ENCODE assay signal across 26 cellular contexts in genomic region chr20:1875169-1875554, GRCh38. TPM values are rescaled to one million over a fixed set of nuclear protein-coding genes. Genes with fewer than 3 reads are reported as not detected.
"Had no signal": no experiment of that assay in that cellular context is flagged by ENCODE, and none has a peak within 500 bp of the region (broad histone marks: within the 10 kb centered on the region; RNA-seq: fewer than 3 reads in every experiment).

No MANE protein-coding gene starts in this region.

- H3K4me3 ChIP-seq: body of pancreas, colonic mucosa, gastroesophageal sphincter, heart right ventricle, psoas muscle, skin epidermis, suprapubic skin had no signal

- H3K27me3 ChIP-seq: body of pancreas, colonic mucosa, suprapubic skin had no signal

- H3K27ac ChIP-seq: body of pancreas, colonic mucosa, gastroesophageal sphincter, psoas muscle, skin epidermis, suprapubic skin had no signal

- H3K36me3 Mint-ChIP-seq: activated naive CD8-positive, alpha-beta T cell treated with anti-CD3 and anti-CD28 coated beads, Interleukin-2, amount 10 ng/mL, durations not matched to agents 7 days and 5 days; immature natural killer cell had no signal

- H3K36me3 ChIP-seq: colonic mucosa, gastroesophageal sphincter, heart right ventricle, suprapubic skin had no signal

- H3K9me3 ChIP-seq: body of pancreas, colonic mucosa, psoas muscle, suprapubic skin had no signal

- H3K27ac Mint-ChIP-seq: activated CD4-positive, alpha-beta T cell treated with anti-CD3 and anti-CD28 coated beads, Interleukin-2, amount 10 ng/mL, durations not matched to agents 7 days and 5 days; activated CD8-positive, alpha-beta T cell treated with anti-CD3 and anti-CD28 coated beads, Interleukin-2, amount 10 ng/mL, durations not matched to agents 7 days and 5 days; activated naive CD8-positive, alpha-beta T cell treated with anti-CD3 and anti-CD28 coated beads, Interleukin-2, amount 10 ng/mL, durations not matched to agents 7 days and 5 days; activated T-cell treated with anti-CD3 and anti-CD28 coated beads, Interleukin-2, amount 50 U/mL, for 24 hours; activated T-helper 2 cell treated with anti-CD3 and anti-CD28 coated beads, Interferon-gamma antibody, Interleukin-2, Interleukin-4, amounts not matched to agents 10 μg/mL and 5 μg/mL and 100 μg/mL, durations not matched to agents 14 hours and 24 hours and 36 hours; immature natural killer cell; stimulated activated naive CD8-positive, alpha-beta T cell treated with anti-CD3 and anti-CD28 coated beads, Interleukin-15, amount 100 ng/mL, for 72 hours had no signal

- H3K4me1 Mint-ChIP-seq: activated CD4-positive, alpha-beta T cell treated with anti-CD3 and anti-CD28 coated beads, Interleukin-2, amount 10 ng/mL, durations not matched to agents 7 days and 5 days; activated naive CD8-positive, alpha-beta T cell treated with anti-CD3 and anti-CD28 coated beads, Interleukin-2, amount 10 ng/mL, durations not matched to agents 7 days and 5 days; immature natural killer cell; nephron had no signal

- H3K27me3 Mint-ChIP-seq: activated CD4-positive, alpha-beta T cell treated with anti-CD3 and anti-CD28 coated beads, Interleukin-2, amount 10 ng/mL, durations not matched to agents 7 days and 5 days had no signal

- H3K9me3 Mint-ChIP-seq: activated CD4-positive, alpha-beta T cell treated with anti-CD3 and anti-CD28 coated beads, Interleukin-2, amount 10 ng/mL, durations not matched to agents 7 days and 5 days; activated naive CD8-positive, alpha-beta T cell treated with anti-CD3 and anti-CD28 coated beads, Interleukin-2, amount 10 ng/mL, durations not matched to agents 7 days and 5 days; activated T-cell treated with anti-CD3 and anti-CD28 coated beads, Interleukin-2, amount 50 U/mL, for 24 hours; activated T-helper 2 cell treated with anti-CD3 and anti-CD28 coated beads, Interferon-gamma antibody, Interleukin-2, Interleukin-4, amounts not matched to agents 10 μg/mL and 5 μg/mL and 100 μg/mL, durations not matched to agents 14 hours and 24 hours and 36 hours; immature natural killer cell; nephron; stimulated activated naive CD8-positive, alpha-beta T cell treated with anti-CD3 and anti-CD28 coated beads, Interleukin-15, amount 100 ng/mL, for 72 hours had no signal

- H3K4me1 ChIP-seq: body of pancreas, colonic mucosa, gastroesophageal sphincter, psoas muscle, suprapubic skin had no signal

- H3K4me3 Mint-ChIP-seq: activated CD4-positive, alpha-beta T cell treated with anti-CD3 and anti-CD28 coated beads, Interleukin-2, amount 10 ng/mL, durations not matched to agents 7 days and 5 days; activated CD8-positive, alpha-beta T cell treated with anti-CD3 and anti-CD28 coated beads, Interleukin-2, amount 10 ng/mL, durations not matched to agents 7 days and 5 days; activated naive CD8-positive, alpha-beta T cell treated with anti-CD3 and anti-CD28 coated beads, Interleukin-2, amount 10 ng/mL, durations not matched to agents 7 days and 5 days; activated T-cell treated with anti-CD3 and anti-CD28 coated beads, Interleukin-2, amount 50 U/mL, for 24 hours; immature natural killer cell; nephron; stimulated activated naive CD8-positive, alpha-beta T cell treated with anti-CD3 and anti-CD28 coated beads, Interleukin-15, amount 100 ng/mL, for 72 hours had no signal

- DNase-seq: activated CD4-positive, alpha-beta T cell treated with anti-CD3 and anti-CD28 coated beads, Interleukin-2, amount 10 ng/mL, durations not matched to agents 7 days and 5 days; activated CD4-positive, CD25-positive, alpha-beta regulatory T cell; activated CD8-positive, alpha-beta T cell treated with anti-CD3 and anti-CD28 coated beads, Interleukin-2, amount 10 ng/mL, durations not matched to agents 7 days and 5 days; activated naive CD4-positive, alpha-beta T cell treated with Interleukin-2 at 50 U/mL for 16 hours; activated naive CD8-positive, alpha-beta T cell treated with anti-CD3 and anti-CD28 coated beads, Interleukin-2, amount 10 ng/mL, durations not matched to agents 7 days and 5 days; activated T-cell treated with anti-CD3 and anti-CD28 coated beads, Interleukin-2, amount 50 U/mL, for 24 hours; central memory CD4-positive, alpha-beta T cell; effector CD4-positive, alpha-beta T cell; immature natural killer cell; kidney glomerular epithelial cell; mesendoderm; psoas muscle; stimulated activated CD4-positive, alpha-beta T cell treated with anti-CD3 and anti-CD28 coated beads, Interleukin-15, amount 100 ng/mL, for 24 hours; stimulated activated CD4-positive, alpha-beta T cell treated with anti-CD3 and anti-CD28 coated beads, Interleukin-2, amount 100 ng/mL, for 48 hours; stimulated activated naive CD8-positive, alpha-beta T cell treated with anti-CD3 and anti-CD28 coated beads, Interleukin-15, amount 100 ng/mL, for 72 hours; T-helper 1 cell; T-helper 9 cell; trophoblast cell had no signal

RNA-seq across cellular contexts. Expression of gene SIRPA, which starts 20.0 kb away (rescaled TPM):
- total RNA-seq: activated CD4-positive, alpha-beta T cell treated with anti-CD3 and anti-CD28 coated beads, Interleukin-2, amount 10 ng/mL, durations not matched to agents 7 days and 5 days; activated CD8-positive, alpha-beta T cell treated with anti-CD3 and anti-CD28 coated beads, Interleukin-2, amount 10 ng/mL, durations not matched to agents 7 days and 5 days; activated T-helper 2 cell treated with anti-CD3 and anti-CD28 coated beads, Interferon-gamma antibody, Interleukin-2, Interleukin-4, amounts not matched to agents 10 μg/mL and 5 μg/mL and 100 μg/mL, durations not matched to agents 14 hours and 24 hours and 36 hours had no signal
